Comparison of ENCODE assay signal across 11 cellular contexts in the genomic region with DNA sequence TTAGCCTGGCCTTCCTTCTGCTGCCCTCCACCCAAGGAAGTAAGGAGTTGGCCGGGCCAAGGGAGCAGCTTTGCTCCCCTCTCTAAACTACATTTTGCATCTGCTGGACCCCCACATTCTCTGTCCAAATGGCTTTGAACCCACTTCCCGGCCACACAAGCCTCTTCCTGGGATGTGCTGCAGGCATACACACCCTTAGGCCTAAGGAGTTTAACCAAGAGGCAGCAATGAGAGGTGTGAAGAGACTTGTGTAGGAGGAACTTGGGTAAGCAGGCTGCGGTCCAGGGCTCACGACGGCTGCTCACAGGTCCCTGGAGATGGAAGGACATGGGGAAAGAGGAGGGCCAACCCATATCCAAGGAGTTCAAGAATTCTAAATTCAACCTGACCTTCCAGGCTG.
A peak's percentile ranks its signal among the peaks of the same experiment; 100 is the strongest.
DNase-seq lines count a peak whose midpoint lies in the region; ATAC-seq and TF ChIP-seq lines count a peak whose summit lies in the region.
"Had no signal": no experiment of that assay in that cellular context is flagged by ENCODE, and none has a peak within 500 bp of the region (broad histone marks: within the 10 kb centered on the region; RNA-seq: fewer than 3 reads in every experiment).

No MANE protein-coding gene starts in this region.

- H4K20me1 ChIP-seq in GM23338 (replicated peaks; ENCODE audit: insufficient read depth), result no peaks in the 10 kb centered on the region

- ATAC-seq in GM23338, result no peak
- ATAC-seq in stimulated activated memory B cell treated with anti-CD40 and anti-IgM and Interleukin-4, amounts not matched to agents 10 μg/mL and 1 μg/mL and 100 μg/mL, for 72 hours, result no peak

- H3K4me3 ChIP-seq in GM23338 (no peak overlapping the region), left ventricle myocardium inferior (no peak overlapping the region), foreskin fibroblast (ENCODE audit: low read depth in 1 of 2, low read length in 2 of 2) (no peak overlapping the region)

- H3K79me2 ChIP-seq in GM23338 (replicated peaks; ENCODE audit: insufficient read depth), result peaks cover 98% of the 10 kb centered on the region

- TF ChIP-seq CTCF in GM23338 (conservative IDR thresholded peaks at IDR 0.05; ENCODE audit: low read depth in 2 of 2) (no peak), left ventricle myocardium inferior (IDR thresholded peaks at IDR 0.05; ENCODE audit: borderline replicate concordance) (no peak), foreskin fibroblast (IDR thresholded peaks at IDR 0.05; ENCODE audit: low read depth, low read length) (no peak)

- H3F3A ChIP-seq in GM23338 (replicated peaks; ENCODE audit: low read depth), result no peaks in the 10 kb centered on the region; the same call in 1 of the 2 replicates

- peaks cover 71% of the 10 kb centered on the region for H3K4me1 ChIP-seq in GM23338 (ENCODE audit: insufficient read depth)
- peaks cover 93% of the 10 kb centered on the region for H3K4me1 ChIP-seq in left ventricle myocardium inferior

- H3K9me3 Mint-ChIP-seq in GM23338, result no peaks in the 10 kb centered on the region
- no peaks in the 10 kb centered on the region for H3K9me3 Mint-ChIP-seq in activated CD4-positive, alpha-beta memory T cell treated with anti-CD3 and anti-CD28 coated beads for 36 hours
- no peaks in the 10 kb centered on the region for H3K9me3 Mint-ChIP-seq in stimulated activated memory B cell treated with anti-CD40 and anti-IgM and Interleukin-4, amounts not matched to agents 10 μg/mL and 1 μg/mL and 100 μg/mL, for 72 hours

- H3K27me3 ChIP-seq in GM23338 (ENCODE audit: insufficient read depth) (no peaks in the 10 kb centered on the region), left ventricle myocardium inferior (ENCODE audit: low read depth) (no peaks in the 10 kb centered on the region)

- DNase-seq in GM23338 (ENCODE audit: low spot score) (no peak), left ventricle myocardium inferior (no peak), foreskin fibroblast (no peak), hepatic stellate cell (ENCODE audit: low spot score) (no peak)
- no peak for DNase-seq in activated CD4-positive, alpha-beta memory T cell treated with anti-CD3 and anti-CD28 coated beads for 36 hours
- DNase-seq in effector CD4-positive, alpha-beta T cell, result no peak
- DNase-seq: EL; mesenchymal stem cell; NCI-H1694 treated with DMSO at 0.1 percent for 48 hours; stimulated activated naive CD4-positive, alpha-beta T cell had no signal

- no peaks in the 10 kb centered on the region for H3K9me3 ChIP-seq in left ventricle myocardium inferior (replicated peaks)

- intact Hi-C loops in activated CD4-positive, alpha-beta memory T cell treated with anti-CD3 and anti-CD28 coated beads for 36 hours (cut with micrococcal nuclease), result loop anchor here (5.0 to 10.0 kb wide), 4 partner anchors 590 to 1270 kb away; no protein-coding TSS in a partner anchor
- intact Hi-C loops in left ventricle myocardium inferior (cut with micrococcal nuclease), result no loop called here

- peaks cover 56% of the 10 kb centered on the region for H3K4me1 Mint-ChIP-seq in GM23338
- H3K4me1 Mint-ChIP-seq in activated CD4-positive, alpha-beta memory T cell treated with anti-CD3 and anti-CD28 coated beads for 36 hours (ENCODE audit: low read depth), result peaks cover 53% of the 10 kb centered on the region
- peaks cover 47% of the 10 kb centered on the region for H3K4me1 Mint-ChIP-seq in stimulated activated memory B cell treated with anti-CD40 and anti-IgM and Interleukin-4, amounts not matched to agents 10 μg/mL and 1 μg/mL and 100 μg/mL, for 72 hours

- no peak overlapping the region for H3K27ac ChIP-seq in GM23338 (ENCODE audit: low read depth)
- H3K27ac ChIP-seq in left ventricle myocardium inferior (replicated peaks), result peak overlapping the region; percentile 90

- POLR2A ChIA-PET in activated CD4-positive, alpha-beta memory T cell treated with anti-CD3 and anti-CD28 coated beads for 36 hours (lab: Charles Lee), result interaction anchor here (7.5 to 8.9 kb wide), 2 partner anchors 7 to 13 kb away, joined by 70 to 108 read pairs; no protein-coding TSS in a partner anchor

- CTCF ChIA-PET in activated CD4-positive, alpha-beta memory T cell treated with anti-CD3 and anti-CD28 coated beads for 36 hours (lab: Charles Lee), result interaction anchor here (1.4 to 4.5 kb wide), 2 partner anchors 14 to 109 kb away, joined by 7 to 21 read pairs; no protein-coding TSS in a partner anchor

- H3K9me2 ChIP-seq in GM23338 (ENCODE audit: insufficient read depth), result no peaks in the 10 kb centered on the region

- H3K4me3 Mint-ChIP-seq in GM23338, result peak overlapping the region; percentile 23; the same call in 1 of the 3 replicates
- H3K4me3 Mint-ChIP-seq in activated CD4-positive, alpha-beta memory T cell treated with anti-CD3 and anti-CD28 coated beads for 36 hours, result peak overlapping the region; percentile 93
- H3K4me3 Mint-ChIP-seq in stimulated activated memory B cell treated with anti-CD40 and anti-IgM and Interleukin-4, amounts not matched to agents 10 μg/mL and 1 μg/mL and 100 μg/mL, for 72 hours, result peak overlapping the region; percentile 98

- H3K27ac Mint-ChIP-seq in GM23338, result no peak overlapping the region
- H3K27ac Mint-ChIP-seq in activated CD4-positive, alpha-beta memory T cell treated with anti-CD3 and anti-CD28 coated beads for 36 hours, result peak overlapping the region; percentile 96
- peak overlapping the region; percentile 98 for H3K27ac Mint-ChIP-seq in stimulated activated memory B cell treated with anti-CD40 and anti-IgM and Interleukin-4, amounts not matched to agents 10 μg/mL and 1 μg/mL and 100 μg/mL, for 72 hours

- peaks cover 3% of the 10 kb centered on the region for H3K27me3 Mint-ChIP-seq in GM23338 (ENCODE audit: insufficient read depth, low read depth, poor library complexity)
- H3K27me3 Mint-ChIP-seq in activated CD4-positive, alpha-beta memory T cell treated with anti-CD3 and anti-CD28 coated beads for 36 hours, result no peaks in the 10 kb centered on the region
- no peaks in the 10 kb centered on the region for H3K27me3 Mint-ChIP-seq in stimulated activated memory B cell treated with anti-CD40 and anti-IgM and Interleukin-4, amounts not matched to agents 10 μg/mL and 1 μg/mL and 100 μg/mL, for 72 hours

- no peak overlapping the region for H3K4me2 ChIP-seq in GM23338

- no peak overlapping the region for H2AFZ ChIP-seq in GM23338

- no peaks in the 10 kb centered on the region for H3K36me3 ChIP-seq in GM23338 (ENCODE audit: insufficient read depth)
- no peaks in the 10 kb centered on the region for H3K36me3 ChIP-seq in left ventricle myocardium inferior

- peaks cover 3% of the 10 kb centered on the region; the same call in 1 of the 3 replicates for H3K36me3 Mint-ChIP-seq in GM23338 (ENCODE audit: low read depth)
- peaks cover 66% of the 10 kb centered on the region for H3K36me3 Mint-ChIP-seq in activated CD4-positive, alpha-beta memory T cell treated with anti-CD3 and anti-CD28 coated beads for 36 hours
- H3K36me3 Mint-ChIP-seq in stimulated activated memory B cell treated with anti-CD40 and anti-IgM and Interleukin-4, amounts not matched to agents 10 μg/mL and 1 μg/mL and 100 μg/mL, for 72 hours, result peaks cover 42% of the 10 kb centered on the region

TF ChIP-seq in GM23338, 12 proteins besides CTCF, POLR2A, EP300 and RAD21 (continues in another document):
- TF ChIP-seq CREB1 (CRISPR knock-in tag; IDR thresholded peaks at IDR 0.05; ENCODE audit: low read depth) (no peak), POLR2AphosphoS5 (IDR thresholded peaks at IDR 0.05; ENCODE audit: low read depth) (no peak), STAT1 (IDR thresholded peaks at IDR 0.05; ENCODE audit: unreplicated experiment) (no peak), EZH2 (IDR thresholded peaks at IDR 0.05; ENCODE audit: low read depth, unreplicated experiment) (no peak), ZNF114 (CRISPR knock-in tag; IDR thresholded peaks at IDR 0.05) (no peak), ZNF331 (CRISPR knock-in tag; IDR thresholded peaks at IDR 0.05; ENCODE audit: low read depth) (no peak), JUNB (IDR thresholded peaks at IDR 0.05; ENCODE audit: unreplicated experiment) (no peak)
- TF ChIP-seq, protein P1, sequence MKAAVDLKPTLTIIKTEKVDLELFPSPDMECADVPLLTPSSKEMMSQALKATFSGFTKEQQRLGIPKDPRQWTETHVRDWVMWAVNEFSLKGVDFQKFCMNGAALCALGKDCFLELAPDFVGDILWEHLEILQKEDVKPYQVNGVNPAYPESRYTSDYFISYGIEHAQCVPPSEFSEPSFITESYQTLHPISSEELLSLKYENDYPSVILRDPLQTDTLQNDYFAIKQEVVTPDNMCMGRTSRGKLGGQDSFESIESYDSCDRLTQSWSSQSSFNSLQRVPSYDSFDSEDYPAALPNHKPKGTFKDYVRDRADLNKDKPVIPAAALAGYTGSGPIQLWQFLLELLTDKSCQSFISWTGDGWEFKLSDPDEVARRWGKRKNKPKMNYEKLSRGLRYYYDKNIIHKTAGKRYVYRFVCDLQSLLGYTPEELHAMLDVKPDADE (IDR thresholded peaks at IDR 0.05), result no peak

Comparison
In these comparisons a context has a peak if more than half of its experiments do, and no peak if none do; other contexts are left out.
1. H3K4me3 Mint-ChIP-seq: peak in every context shown above with its lines; median percentile 98 in stimulated activated memory B cell treated with anti-CD40 and anti-IgM and Interleukin-4, amounts not matched to agents 10 μg/mL and 1 μg/mL and 100 μg/mL, for 72 hours; 93 in activated CD4-positive, alpha-beta memory T cell treated with anti-CD3 and anti-CD28 coated beads for 36 hours; 23 in GM23338.